Comparison of ENCODE assay signal across 32 cellular contexts in the genomic region with DNA sequence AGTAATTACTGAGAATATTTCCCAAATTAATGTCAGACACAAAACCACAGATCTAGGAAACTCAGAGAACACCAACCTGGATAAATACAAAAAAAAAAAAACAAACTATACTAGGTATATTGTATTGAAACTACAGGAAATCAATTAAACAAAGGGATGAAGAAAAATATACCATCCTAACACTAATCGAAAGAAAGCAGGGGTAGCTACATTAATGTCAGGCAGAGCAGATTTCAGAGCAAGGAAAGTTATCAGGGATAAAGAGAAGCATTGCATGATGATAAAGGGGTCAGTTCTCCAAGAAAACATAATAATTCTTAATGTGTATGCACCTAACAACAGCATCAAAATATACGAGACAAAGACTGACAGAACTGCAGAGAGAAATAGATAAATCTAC.
"Had no signal": no experiment of that assay in that cellular context is flagged by ENCODE, and none has a peak within 500 bp of the region (broad histone marks: within the 10 kb centered on the region; RNA-seq: fewer than 3 reads in every experiment).

No MANE protein-coding gene starts in this region.

- H3K27ac ChIP-seq: brain microvascular endothelial cell, coronary artery, esophagus muscularis mucosa, gastroesophageal sphincter, heart right ventricle, VCaP had no signal

- H3K27ac Mint-ChIP-seq: activated CD4-positive, alpha-beta memory T cell treated with anti-CD3 and anti-CD28 coated beads, Interleukin-2, amount 10 ng/mL, durations not matched to agents 7 days and 5 days; activated CD4-positive, alpha-beta T cell treated with anti-CD3 and anti-CD28 coated beads, Interleukin-2, amount 10 ng/mL, durations not matched to agents 7 days and 5 days; activated naive CD8-positive, alpha-beta T cell; activated T-cell treated with anti-CD3 and anti-CD28 coated beads, Interleukin-2, amount 50 U/mL, for 24 hours; activated T-helper 17 cell treated with anti-CD3 and anti-CD28 coated beads, Interleukin-2, amount 50 U/mL, for 72 hours; effector memory CD8-positive, alpha-beta T cell; WTC11 had no signal

- ATAC-seq: activated T-helper 17 cell treated with anti-CD3 and anti-CD28 coated beads, Interleukin-2, amount 50 U/mL, for 72 hours; effector memory CD8-positive, alpha-beta T cell; gastroesophageal sphincter; heart right ventricle; WTC11 had no signal

- H3K9me3 ChIP-seq: esophagus muscularis mucosa, gastroesophageal sphincter had no signal

- H3K27me3 ChIP-seq: brain microvascular endothelial cell, esophagus muscularis mucosa, gastroesophageal sphincter, heart right ventricle had no signal

- H3K36me3 ChIP-seq: brain microvascular endothelial cell, esophagus muscularis mucosa, gastroesophageal sphincter, heart right ventricle had no signal

- H3K4me3 Mint-ChIP-seq: activated CD4-positive, alpha-beta memory T cell treated with anti-CD3 and anti-CD28 coated beads, Interleukin-2, amount 10 ng/mL, durations not matched to agents 7 days and 5 days; activated CD4-positive, alpha-beta T cell treated with anti-CD3 and anti-CD28 coated beads, Interleukin-2, amount 10 ng/mL, durations not matched to agents 7 days and 5 days; activated naive CD8-positive, alpha-beta T cell; activated T-cell treated with anti-CD3 and anti-CD28 coated beads, Interleukin-2, amount 50 U/mL, for 24 hours; activated T-helper 17 cell treated with anti-CD3 and anti-CD28 coated beads, Interleukin-2, amount 50 U/mL, for 72 hours; central memory CD8-positive, alpha-beta T cell; effector memory CD8-positive, alpha-beta T cell; WTC11 had no signal

- H3K27me3 Mint-ChIP-seq: activated CD4-positive, alpha-beta memory T cell treated with anti-CD3 and anti-CD28 coated beads, Interleukin-2, amount 10 ng/mL, durations not matched to agents 7 days and 5 days; activated CD4-positive, alpha-beta T cell treated with anti-CD3 and anti-CD28 coated beads, Interleukin-2, amount 10 ng/mL, durations not matched to agents 7 days and 5 days; activated naive CD8-positive, alpha-beta T cell; activated T-cell treated with anti-CD3 and anti-CD28 coated beads, Interleukin-2, amount 50 U/mL, for 24 hours; activated T-helper 17 cell treated with anti-CD3 and anti-CD28 coated beads, Interleukin-2, amount 50 U/mL, for 72 hours; central memory CD8-positive, alpha-beta T cell; effector memory CD8-positive, alpha-beta T cell had no signal

- DNase-seq: activated CD4-positive, alpha-beta memory T cell treated with anti-CD3 and anti-CD28 coated beads, Interleukin-2, amount 10 ng/mL, durations not matched to agents 7 days and 5 days; activated CD4-positive, alpha-beta T cell treated with anti-CD3 and anti-CD28 coated beads for 1 hour; activated CD4-positive, alpha-beta T cell treated with anti-CD3 and anti-CD28 coated beads for 4 hours; activated CD4-positive, alpha-beta T cell treated with anti-CD3 and anti-CD28 coated beads, Interleukin-2, amount 10 ng/mL, durations not matched to agents 7 days and 5 days; activated CD4-positive, alpha-beta T cell treated with anti-CD3 and anti-CD28 coated beads, Interleukin-2, amount 50 U/mL, for 4 hours; activated CD8-positive, alpha-beta memory T cell treated with anti-CD3 and anti-CD28 coated beads, Interleukin-2, amount 50 U/mL, for 48 hours; activated effector memory CD4-positive, alpha-beta T cell treated with Interleukin-2 at 50 U/mL for 16 hours; activated gamma-delta T cell treated with Interleukin-2 at 50 U/mL for 16 hours; activated naive CD4-positive, alpha-beta T cell treated with anti-CD3 and anti-CD28 coated beads, Interleukin-2, amount 50 U/mL, for 16 hours; activated naive CD4-positive, alpha-beta T cell treated with Interleukin-2 at 50 U/mL for 16 hours; activated T-cell treated with anti-CD3 and anti-CD28 coated beads for 4 hours; activated T-cell treated with anti-CD3 and anti-CD28 coated beads, Interleukin-2, amount 50 U/mL, for 24 hours; amniotic stem cell; anterior cingulate cortex; brain microvascular endothelial cell; dermis blood vessel endothelial cell; effector CD4-positive, alpha-beta T cell; effector memory CD8-positive, alpha-beta T cell; erythroblast; foreskin melanocyte; heart right ventricle; T-helper 2 cell had no signal

- H3K4me3 ChIP-seq: coronary artery, esophagus muscularis mucosa, gastroesophageal sphincter, heart right ventricle had no signal

- FAIRE-seq: astrocyte, bronchial epithelial cell had no signal

- H3K4me1 ChIP-seq: esophagus muscularis mucosa, gastroesophageal sphincter had no signal

- H3K4me1 Mint-ChIP-seq: WTC11 had no signal
